ENCODE assay signal across 23 cellular contexts in genomic region chr3:188904670-188905069, GRCh38.
A peak's percentile ranks its signal among the peaks of the same experiment; 100 is the strongest.
DNase-seq lines count a peak whose midpoint lies in the region; ATAC-seq and TF ChIP-seq lines count a peak whose summit lies in the region.
"Had no signal": no experiment of that assay in that cellular context is flagged by ENCODE, and none has a peak within 500 bp of the region (broad histone marks: within the 10 kb centered on the region; RNA-seq: fewer than 3 reads in every experiment).

No MANE protein-coding gene starts in this region.

- H3K36me3 Mint-ChIP-seq in naive thymus-derived CD4-positive, alpha-beta T cell = peaks cover 0 to 8% (median 0%) of the 10 kb centered on the region in 5 donors
- no peaks in the 10 kb centered on the region for H3K36me3 Mint-ChIP-seq in Calu3 (ENCODE audit: insufficient read depth, unreplicated experiment)
- H3K36me3 Mint-ChIP-seq in activated T-helper 2 cell treated with anti-CD3 and anti-CD28 coated beads, Interferon-gamma antibody, Interleukin-2, Interleukin-4, amounts not matched to agents 10 μg/mL and 5 μg/mL and 100 μg/mL, durations not matched to agents 14 hours and 24 hours and 36 hours (ENCODE audit: low read depth) = no peaks in the 10 kb centered on the region

- H3K4me3 ChIP-seq in left ventricle myocardium inferior = no peak overlapping the region
- no peak overlapping the region for H3K4me3 ChIP-seq in fibroblast of pulmonary artery (replicated peaks; ENCODE audit: low read depth, low read length)
- H3K4me3 ChIP-seq in naive thymus-derived CD4-positive, alpha-beta T cell (ENCODE audit: low read length) = no peak overlapping the region
- H3K4me3 ChIP-seq: A549, prostate gland, spleen had no signal

- intact Hi-C loops in left ventricle myocardium superior (cut with micrococcal nuclease) (no loop called here), left ventricle myocardium inferior (cut with micrococcal nuclease) (no loop called here), Calu3 (cut with micrococcal nuclease; ENCODE audit: unreplicated experiment) (no loop called here)
- intact Hi-C loops in naive thymus-derived CD4-positive, alpha-beta T cell (cut with micrococcal nuclease) = no loop called here
- intact Hi-C loops in activated T-helper 2 cell treated with anti-CD3 and anti-CD28 coated beads, Interferon-gamma antibody, Interleukin-2, Interleukin-4, amounts not matched to agents 10 μg/mL and 5 μg/mL and 100 μg/mL, durations not matched to agents 14 hours and 24 hours and 36 hours (cut with micrococcal nuclease) = no loop called here

- H3K27ac Mint-ChIP-seq in naive thymus-derived CD4-positive, alpha-beta T cell = no peak overlapping the region
- no peak overlapping the region for H3K27ac Mint-ChIP-seq in Calu3 (ENCODE audit: unreplicated experiment)
- H3K27ac Mint-ChIP-seq in activated T-helper 2 cell treated with anti-CD3 and anti-CD28 coated beads, Interferon-gamma antibody, Interleukin-2, Interleukin-4, amounts not matched to agents 10 μg/mL and 5 μg/mL and 100 μg/mL, durations not matched to agents 14 hours and 24 hours and 36 hours = no peak overlapping the region
- H3K27ac Mint-ChIP-seq: activated CD4-positive, alpha-beta T cell treated with anti-CD3 and anti-CD28 coated beads, Interleukin-2, amount 10 ng/mL, durations not matched to agents 7 days and 5 days; CD4-positive, CD25-positive, alpha-beta regulatory T cell; endodermal cell; mesothelial cell of epicardium had no signal

- no peak overlapping the region for H3K4me3 Mint-ChIP-seq in naive thymus-derived CD4-positive, alpha-beta T cell
- H3K4me3 Mint-ChIP-seq in Calu3 (ENCODE audit: low read depth, unreplicated experiment) = no peak overlapping the region
- H3K4me3 Mint-ChIP-seq in activated T-helper 2 cell treated with anti-CD3 and anti-CD28 coated beads, Interferon-gamma antibody, Interleukin-2, Interleukin-4, amounts not matched to agents 10 μg/mL and 5 μg/mL and 100 μg/mL, durations not matched to agents 14 hours and 24 hours and 36 hours (ENCODE audit: low read depth) = no peak overlapping the region
- H3K4me3 Mint-ChIP-seq: activated CD4-positive, alpha-beta T cell treated with anti-CD3 and anti-CD28 coated beads, Interleukin-2, amount 10 ng/mL, durations not matched to agents 7 days and 5 days; CD4-positive, CD25-positive, alpha-beta regulatory T cell; endodermal cell; mesothelial cell of epicardium; neural crest cell had no signal

- no peaks in the 10 kb centered on the region for H3K9me3 ChIP-seq in left ventricle myocardium inferior (replicated peaks)
- H3K9me3 ChIP-seq in naive thymus-derived CD4-positive, alpha-beta T cell (ENCODE audit: control insufficient read depth in 2 of 3, low read length in 3 of 3) = no peaks in the 10 kb centered on the region
- H3K9me3 ChIP-seq: A549, prostate gland, spleen had no signal

- BruUV-seq in Calu3 (replicated peaks; lab: Mats Ljungman, UMichigan) = no TSS peak

- no peak for TF ChIP-seq CTCF in left ventricle myocardium inferior (IDR thresholded peaks at IDR 0.05; ENCODE audit: borderline replicate concordance)
- no peak for TF ChIP-seq CTCF in fibroblast of pulmonary artery (IDR thresholded peaks at IDR 0.05; ENCODE audit: low read length, missing control alignments)
- no peak for TF ChIP-seq CTCF in Calu3 (IDR thresholded peaks at IDR 0.05; ENCODE audit: unreplicated experiment)

- DNase-seq in left ventricle myocardium superior = no peak
- DNase-seq in left ventricle myocardium inferior = no peak
- DNase-seq in amniotic epithelial cell (ENCODE audit: low read depth) = peak; percentile 80
- peak; percentile 81 for DNase-seq in fibroblast of pulmonary artery (ENCODE audit: low read depth)
- no peak for DNase-seq in naive thymus-derived CD4-positive, alpha-beta T cell
- no peak for DNase-seq in Calu3
- no peak for DNase-seq in AML-193 (lab: John Stamatoyannopoulos, UW)
- no peak for DNase-seq in activated T-helper 2 cell treated with anti-CD3 and anti-CD28 coated beads, Interferon-gamma antibody, Interleukin-2, Interleukin-4, amounts not matched to agents 10 μg/mL and 5 μg/mL and 100 μg/mL, durations not matched to agents 14 hours and 24 hours and 36 hours (ENCODE audit: low spot score)
- DNase-seq: activated CD4-positive, alpha-beta T cell treated with anti-CD3 and anti-CD28 coated beads, Interleukin-2, amount 10 ng/mL, durations not matched to agents 7 days and 5 days; activated CD8-positive, alpha-beta memory T cell treated with anti-CD3 and anti-CD28 coated beads, Interleukin-2, amount 50 U/mL, for 48 hours; activated effector memory CD4-positive, alpha-beta T cell treated with anti-CD3 and anti-CD28 coated beads, Interleukin-2, amount 50 U/mL, for 16 hours; CD4-positive, CD25-positive, alpha-beta regulatory T cell; DMS153; endodermal cell; foreskin melanocyte; MV-4-11; NCI-H187 treated with DMSO at 0.1 percent for 48 hours; spleen; stimulated activated CD4-positive, alpha-beta T cell treated with anti-CD3 and anti-CD28 coated beads, Interleukin-4, amount 100 ng/mL, for 4 hours had no signal

- ATAC-seq in left ventricle myocardium superior = peak; percentile 33
- no peak for ATAC-seq in naive thymus-derived CD4-positive, alpha-beta T cell
- ATAC-seq: A549 had no signal

- no peaks in the 10 kb centered on the region for H3K36me3 ChIP-seq in left ventricle myocardium inferior
- H3K36me3 ChIP-seq in naive thymus-derived CD4-positive, alpha-beta T cell (ENCODE audit: control insufficient read depth in 2 of 3, insufficient read depth in 3 of 3, low read length in 3 of 3) = no peaks in the 10 kb centered on the region
- H3K36me3 ChIP-seq: prostate gland, spleen had no signal

- peaks cover 21% of the 10 kb centered on the region for H3K4me1 ChIP-seq in left ventricle myocardium inferior
- H3K4me1 ChIP-seq in naive thymus-derived CD4-positive, alpha-beta T cell (ENCODE audit: control insufficient read depth in 2 of 2, insufficient read depth in 2 of 2, low read length in 2 of 2) = no peaks in the 10 kb centered on the region
- H3K4me1 ChIP-seq: prostate gland had no signal

- H3K27me3 Mint-ChIP-seq in naive thymus-derived CD4-positive, alpha-beta T cell = no peaks in the 10 kb centered on the region
- no peaks in the 10 kb centered on the region for H3K27me3 Mint-ChIP-seq in Calu3 (ENCODE audit: unreplicated experiment)
- H3K27me3 Mint-ChIP-seq in activated T-helper 2 cell treated with anti-CD3 and anti-CD28 coated beads, Interferon-gamma antibody, Interleukin-2, Interleukin-4, amounts not matched to agents 10 μg/mL and 5 μg/mL and 100 μg/mL, durations not matched to agents 14 hours and 24 hours and 36 hours (ENCODE audit: low read depth) = peaks cover 7% of the 10 kb centered on the region
- H3K27me3 Mint-ChIP-seq: activated CD4-positive, alpha-beta T cell treated with anti-CD3 and anti-CD28 coated beads, Interleukin-2, amount 10 ng/mL, durations not matched to agents 7 days and 5 days; CD4-positive, CD25-positive, alpha-beta regulatory T cell had no signal

- H3K4me1 Mint-ChIP-seq in naive thymus-derived CD4-positive, alpha-beta T cell = peaks cover 0 to 10% (median 0%) of the 10 kb centered on the region in 7 donors
- peaks cover 9% of the 10 kb centered on the region for H3K4me1 Mint-ChIP-seq in Calu3 (ENCODE audit: low read depth, unreplicated experiment)
- peaks cover 7% of the 10 kb centered on the region for H3K4me1 Mint-ChIP-seq in activated T-helper 2 cell treated with anti-CD3 and anti-CD28 coated beads, Interferon-gamma antibody, Interleukin-2, Interleukin-4, amounts not matched to agents 10 μg/mL and 5 μg/mL and 100 μg/mL, durations not matched to agents 14 hours and 24 hours and 36 hours (ENCODE audit: low read depth)
- H3K4me1 Mint-ChIP-seq: activated CD4-positive, alpha-beta T cell treated with anti-CD3 and anti-CD28 coated beads, Interleukin-2, amount 10 ng/mL, durations not matched to agents 7 days and 5 days; CD4-positive, CD25-positive, alpha-beta regulatory T cell had no signal

- peaks cover 0 to 4% (median 0%) of the 10 kb centered on the region in 11 donors for H3K9me3 Mint-ChIP-seq in naive thymus-derived CD4-positive, alpha-beta T cell
- H3K9me3 Mint-ChIP-seq in Calu3 (ENCODE audit: low read depth, unreplicated experiment) = no peaks in the 10 kb centered on the region
- no peaks in the 10 kb centered on the region for H3K9me3 Mint-ChIP-seq in activated T-helper 2 cell treated with anti-CD3 and anti-CD28 coated beads, Interferon-gamma antibody, Interleukin-2, Interleukin-4, amounts not matched to agents 10 μg/mL and 5 μg/mL and 100 μg/mL, durations not matched to agents 14 hours and 24 hours and 36 hours
- H3K9me3 Mint-ChIP-seq: activated CD4-positive, alpha-beta T cell treated with anti-CD3 and anti-CD28 coated beads, Interleukin-2, amount 10 ng/mL, durations not matched to agents 7 days and 5 days; endodermal cell had no signal

- H3K27ac ChIP-seq in left ventricle myocardium inferior (replicated peaks) = no peak overlapping the region
- no peak overlapping the region for H3K27ac ChIP-seq in naive thymus-derived CD4-positive, alpha-beta T cell (ENCODE audit: low read depth, low read length)
- H3K27ac ChIP-seq: A549, prostate gland had no signal

- CTCF ChIA-PET in naive thymus-derived CD4-positive, alpha-beta T cell (lab: Charles Lee) = no interaction called here
- CTCF ChIA-PET in Calu3 (lab: Charles Lee) = interaction anchor here (0.6 to 0.7 kb wide), 2 partner anchors 130 to 634 kb away, joined by 3 read pairs; no protein-coding TSS in a partner anchor

- H3K27me3 ChIP-seq in left ventricle myocardium inferior (ENCODE audit: low read depth) = peaks cover 14% of the 10 kb centered on the region
- no peaks in the 10 kb centered on the region for H3K27me3 ChIP-seq in naive thymus-derived CD4-positive, alpha-beta T cell (ENCODE audit: control insufficient read depth in 2 of 2, insufficient read depth in 2 of 2, low read length in 2 of 2)
- H3K27me3 ChIP-seq: spleen had no signal

- POLR2A ChIA-PET in naive thymus-derived CD4-positive, alpha-beta T cell (lab: Charles Lee) = interaction anchor here (0.7 kb wide), 1 partner anchor 101 kb away, joined by 3 read pairs; no protein-coding TSS in a partner anchor

Comparison
In these comparisons a context has a peak if more than half of its experiments do, and no peak if none do; other contexts are left out.
1. DNase-seq: peak in amniotic epithelial cell (single experiment) and fibroblast of pulmonary artery (single experiment); none in left ventricle myocardium superior (single experiment), left ventricle myocardium inferior (single experiment), naive thymus-derived CD4-positive, alpha-beta T cell (0 of 9), Calu3 (single experiment), AML-193 (0 of 2) and activated T-helper 2 cell treated with anti-CD3 and anti-CD28 coated beads, Interferon-gamma antibody, Interleukin-2, Interleukin-4, amounts not matched to agents 10 μg/mL and 5 μg/mL and 100 μg/mL, durations not matched to agents 14 hours and 24 hours and 36 hours (single experiment).